ENCODE assay signal across 18 cellular contexts in genomic region chr17:3656755-3657587, GRCh38. TPM values are rescaled to one million over a fixed set of nuclear protein-coding genes. Genes with fewer than 3 reads are reported as not detected.
DNase-seq lines count a peak whose midpoint lies in the region; ATAC-seq, FAIRE-seq and TF ChIP-seq lines count a peak whose summit lies in the region.
"Had no signal": no experiment of that assay in that cellular context is flagged by ENCODE, and none has a peak within 500 bp of the region (broad histone marks: within the 10 kb centered on the region; RNA-seq: fewer than 3 reads in every experiment).

No MANE protein-coding gene starts in this region.

- TF ChIP-seq CTCF in K562 (IDR thresholded peaks at IDR 0.05 in 2 of 3, conservative IDR thresholded peaks at IDR 0.05 in 1 of 3; ENCODE audit: insufficient read depth in 2 of 3, low read depth in 1 of 3, low read length in 3 of 3) (no peak), progenitor cell of endocrine pancreas (IDR thresholded peaks at IDR 0.05; ENCODE audit: unreplicated experiment) (no peak), foreskin fibroblast (IDR thresholded peaks at IDR 0.05; ENCODE audit: low read depth, low read length) (no peak)

- H3K4me1 Mint-ChIP-seq in progenitor cell of endocrine pancreas (ENCODE audit: low read depth): no peaks in the 10 kb centered on the region

- no peak for TF ChIP-seq RAD21 in K562 (CRISPR knock-in tag; conservative IDR thresholded peaks at IDR 0.05 in 1 of 2, IDR thresholded peaks at IDR 0.05 in 1 of 2)

- no peak overlapping the region for H3K4me3 Mint-ChIP-seq in progenitor cell of endocrine pancreas (ENCODE audit: low read depth)
- H3K4me3 Mint-ChIP-seq: activated CD8-positive, alpha-beta T cell treated with anti-CD3 and anti-CD28 coated beads, Interleukin-2, amount 10 ng/mL, durations not matched to agents 7 days and 5 days had no signal

- intact Hi-C loops in K562 (cut with micrococcal nuclease): no loop called here

- peak overlapping the region in 1 of 2 experiments; percentile 45; a peak in 1 of 4 replicates for H3K9ac ChIP-seq in K562 (ENCODE audit: insufficient read depth in 1 of 2, low read depth in 2 of 2, low read length in 2 of 2)

- no peak overlapping the region for H3K4me2 ChIP-seq in K562 (ENCODE audit: insufficient read depth, low read length)

- H3K27me3 ChIP-seq in H7 (ENCODE audit: control insufficient read depth, insufficient read depth, low read length) (no peaks in the 10 kb centered on the region), K562 (ENCODE audit: control insufficient read depth in 2 of 2, insufficient read depth in 2 of 2, low read length in 2 of 2) (no peaks in the 10 kb centered on the region)
- H3K27me3 ChIP-seq: right atrium auricular region had no signal

- WGBS in K562 (ENCODE audit: insufficient coverage, low coverage, missing lambda C conversion rate): 70% methylated on average over 8 of the region's 16 CpGs

- BruUV-seq in K562 (replicated peaks; lab: Mats Ljungman, UMichigan): no TSS peak

- no peaks in the 10 kb centered on the region for H3K9me1 ChIP-seq in K562 (ENCODE audit: control insufficient read depth, insufficient read depth, low read length)

- peaks cover 2% of the 10 kb centered on the region for H3K36me3 Mint-ChIP-seq in progenitor cell of endocrine pancreas (ENCODE audit: insufficient read depth)

- no peak for FAIRE-seq in K562 (lab: Jason Lieb, UNC)
- FAIRE-seq: bronchial epithelial cell, GM19239 had no signal

- no peaks in the 10 kb centered on the region for H3K27me3 Mint-ChIP-seq in progenitor cell of endocrine pancreas

- peak; percentile 58 for DNase-seq in H7
- DNase-seq in K562 (ENCODE audit: extremely low read depth in 1 of 4, low spot score in 3 of 4): no peak
- DNase-seq in progenitor cell of endocrine pancreas (ENCODE audit: low spot score, unreplicated experiment): no peak
- no peak for DNase-seq in HEK293T (ENCODE audit: extremely low spot score)
- DNase-seq in foreskin fibroblast: no peak
- DNase-seq in amygdala (lab: John Stamatoyannopoulos, UW): no peak
- DNase-seq: activated CD4-positive, alpha-beta T cell treated with anti-CD3 and anti-CD28 coated beads for 1 hour; activated CD8-positive, alpha-beta T cell treated with anti-CD3 and anti-CD28 coated beads, Interleukin-2, amount 10 ng/mL, durations not matched to agents 7 days and 5 days; dermis blood vessel endothelial cell; glutamatergic neuron; kidney glomerular epithelial cell; NCI-H1105 treated with DMSO at 0.1 percent for 48 hours; NCI-H2081 treated with DMSO at 0.1 percent for 48 hours; NCI-H446; stimulated activated CD4-positive, alpha-beta T cell treated with anti-CD3 and anti-CD28 coated beads, Interleukin-4, amount 100 ng/mL, for 4 hours had no signal

- TF ChIP-seq EP300 in K562 (IDR thresholded peaks at IDR 0.05; ENCODE audit: low read length): no peak

- no peaks in the 10 kb centered on the region for H3K79me2 ChIP-seq in K562 (ENCODE audit: control insufficient read depth, insufficient read depth, low read length)

- peaks cover 0 to 30% of the 10 kb centered on the region in 2 experiments; a peak in 2 of 5 replicates for H3K4me1 ChIP-seq in K562 (replicated peaks in 1 of 2; ENCODE audit: control insufficient read depth in 2 of 2, insufficient read depth in 2 of 2, low read length in 2 of 2)

- H3K27ac ChIP-seq in K562 (ENCODE audit: extremely low read depth, low read depth, low read length): no peak overlapping the region
- H3K27ac ChIP-seq: right atrium auricular region had no signal

- CTCF ChIA-PET in K562 (lab: Yijun Ruan, JAX; ENCODE audit: low intra/inter-chr PET ratio): no interaction called here
- CTCF ChIA-PET in HEK293T (lab: Yijun Ruan, JAX): no interaction called here

- in situ Hi-C loops in K562 (cut with MboI): no loop called here

- POLR2A ChIA-PET in K562 (lab: Yijun Ruan, JAX): no interaction called here
- POLR2A ChIA-PET in HEK293T (lab: Yijun Ruan, JAX): no interaction called here

- TF ChIP-seq POLR2A in K562 (conservative IDR thresholded peaks at IDR 0.05): no peak

- H2AFZ ChIP-seq in K562 (ENCODE audit: low read depth, low read length): no peak overlapping the region

- H4K20me1 ChIP-seq in K562 (replicated peaks; ENCODE audit: control insufficient read depth, insufficient read depth, low read length): no peaks in the 10 kb centered on the region

- ATAC-seq in K562: no peak
- ATAC-seq: activated CD8-positive, alpha-beta T cell treated with anti-CD3 and anti-CD28 coated beads, Interleukin-2, amount 10 ng/mL, durations not matched to agents 7 days and 5 days had no signal

- H3K4me3 ChIP-seq in H7 (ENCODE audit: insufficient read depth, low read depth, low read length) (no peak overlapping the region), K562 (no peak overlapping the region), foreskin fibroblast (ENCODE audit: low read depth in 1 of 2, low read length in 2 of 2) (no peak overlapping the region)
- H3K4me3 ChIP-seq: right atrium auricular region had no signal

- H3K9me3 ChIP-seq in K562 (replicated peaks; ENCODE audit: control insufficient read depth, insufficient read depth, low read depth, low read length): no peaks in the 10 kb centered on the region
- H3K9me3 ChIP-seq: right atrium auricular region had no signal

- no peaks in the 10 kb centered on the region; the same call in 1 of the 2 replicates for H3K36me3 ChIP-seq in H7 (replicated peaks; ENCODE audit: control insufficient read depth, insufficient read depth, low read length)
- no peaks in the 10 kb centered on the region for H3K36me3 ChIP-seq in K562 (ENCODE audit: control insufficient read depth, insufficient read depth, low read length)
- H3K36me3 ChIP-seq: right atrium auricular region had no signal

- no peaks in the 10 kb centered on the region for H3K9me3 Mint-ChIP-seq in progenitor cell of endocrine pancreas (ENCODE audit: low read depth)

- peak overlapping the region; percentile 75 for H3K27ac Mint-ChIP-seq in progenitor cell of endocrine pancreas
- H3K27ac Mint-ChIP-seq: activated CD8-positive, alpha-beta T cell treated with anti-CD3 and anti-CD28 coated beads, Interleukin-2, amount 10 ng/mL, durations not matched to agents 7 days and 5 days had no signal

RNA-seq across cellular contexts. Expression of gene TAX1BP3, which starts 11.4 kb away (rescaled TPM):
- total RNA-seq in H7 (2014; rRNA removed; shearing (Covaris generic)): 116 and 122 TPM in 2 replicates
- 6.8 and 15.3 TPM in 2 replicates for total RNA-seq in K562 (2011; cell fraction: chromatin; rRNA removed; ENCODE audit: low replicate concordance)
- 6.2 and 10.7 TPM in 2 replicates for total RNA-seq in K562 (2011; cell fraction: nucleolus; rRNA removed)
- total RNA-seq in K562 (2011; cell fraction: nucleoplasm; rRNA removed): 6.9 and 7.4 TPM in 2 replicates
- total RNA-seq in K562 (2014; rRNA removed) (10.9 and 17.5 TPM in 2 replicates), K562 (2014; rRNA removed; fragmentation: Illumina TruSeq; extraction: Trizol) (4.1 and 4.4 TPM in 2 replicates), K562 (2015; rRNA removed; fragmentation: Illumina TruSeq; extraction: Trizol) (7.9 and 8.2 TPM in 2 replicates), K562 (2021) (14.5 and 15.4 TPM in 2 replicates), progenitor cell of endocrine pancreas (81.3 and 93.8 TPM in 2 replicates)
- polyA plus RNA-seq in K562 (2011; rRNA removed) (6.2 and 10.7 TPM in 2 replicates), K562 (2014; fragmentation: Illumina TruSeq; extraction: Trizol) (5.8 and 13.9 TPM in 2 replicates), K562 (2014; fragmentation: Nextera tagmentation; extraction: Ambion mirVana) (1 to 10 TPM in 1 of 2 experiments, under 1 TPM in 1; 0.99 to 2.5 TPM), K562 (2014; rRNA removed) (6.4 and 8.5 TPM in 2 replicates)
- 17.1 and 21.8 TPM in 2 replicates for polyA plus RNA-seq in K562 (2011; cell fraction: cytosol; rRNA removed)
- 9.7 and 10.7 TPM in 2 replicates for polyA plus RNA-seq in K562 (2011; cell fraction: nucleus; rRNA removed)
- 13.4 and 18.9 TPM in 2 replicates for polyA plus RNA-seq in K562 (2012)
- 4.4 and 4.6 TPM in 2 replicates for polyA minus RNA-seq in K562 (2011; rRNA and poly(A)+ RNA removed)
- 12.2 and 13.9 TPM in 2 replicates for polyA minus RNA-seq in K562 (2011; cell fraction: cytosol; rRNA and poly(A)+ RNA removed)
- 3.5 and 5.0 TPM in 2 replicates for polyA minus RNA-seq in K562 (2011; cell fraction: nucleus; rRNA and poly(A)+ RNA removed)

RNA-seq across cellular contexts. Expression of gene EMC6, which starts 11.6 kb away (rescaled TPM):
- 41.6 and 48.5 TPM in 2 replicates for total RNA-seq in H7 (2014; rRNA removed; shearing (Covaris generic))
- total RNA-seq in K562 (2011; cell fraction: chromatin; rRNA removed; ENCODE audit: low replicate concordance): 4.0 and 10.0 TPM in 2 replicates
- total RNA-seq in K562 (2011; cell fraction: nucleolus; rRNA removed): 19.6 and 26.2 TPM in 2 replicates
- total RNA-seq in K562 (2011; cell fraction: nucleoplasm; rRNA removed): 12.8 and 13.0 TPM in 2 replicates
- 27.7 and 40.0 TPM in 2 replicates for total RNA-seq in K562 (2014; rRNA removed)
- 17.6 and 18.8 TPM in 2 replicates for total RNA-seq in K562 (2014; rRNA removed; fragmentation: Illumina TruSeq; extraction: Trizol)
- 31.7 and 34.3 TPM in 2 replicates for total RNA-seq in K562 (2015; rRNA removed; fragmentation: Illumina TruSeq; extraction: Trizol)
- total RNA-seq in K562 (2021): 57.3 and 57.8 TPM in 2 replicates
- 22.8 and 24.3 TPM in 2 replicates for polyA plus RNA-seq in K562 (2011; rRNA removed)
- polyA plus RNA-seq in K562 (2011; cell fraction: cytosol; rRNA removed): 57.6 and 175 TPM in 2 replicates
- polyA plus RNA-seq in K562 (2011; cell fraction: nucleus; rRNA removed): 17.9 and 22.6 TPM in 2 replicates
- polyA plus RNA-seq in K562 (2012): 36.5 and 40.8 TPM in 2 replicates
- polyA plus RNA-seq in K562 (2014; fragmentation: Illumina TruSeq; extraction: Trizol): 24.9 and 28.6 TPM in 2 replicates
- 1 to 10 TPM; 2.9 to 6.8 TPM for polyA plus RNA-seq in K562 (2014; fragmentation: Nextera tagmentation; extraction: Ambion mirVana)
- 136 and 159 TPM in 2 replicates for polyA plus RNA-seq in K562 (2014; rRNA removed)
- polyA minus RNA-seq in K562 (2011; rRNA and poly(A)+ RNA removed): 3.3 TPM in 2 replicates
- polyA minus RNA-seq in K562 (2011; cell fraction: cytosol; rRNA and poly(A)+ RNA removed): 19.3 and 19.9 TPM in 2 replicates
- polyA minus RNA-seq in K562 (2011; cell fraction: nucleus; rRNA and poly(A)+ RNA removed): 6.3 and 8.0 TPM in 2 replicates
- total RNA-seq in progenitor cell of endocrine pancreas: 40.0 and 42.8 TPM in 2 replicates

RNA-seq across cellular contexts. Expression of gene CTNS, which starts 20.4 kb away (rescaled TPM):
- 9.6 and 17.9 TPM in 2 replicates for total RNA-seq in H7 (2014; rRNA removed; shearing (Covaris generic))
- total RNA-seq in K562 (2011; cell fraction: chromatin; rRNA removed; ENCODE audit: low replicate concordance): 9.1 and 19.9 TPM in 2 replicates
- total RNA-seq in K562 (2011; cell fraction: nucleolus; rRNA removed): 15.8 and 19.3 TPM in 2 replicates
- total RNA-seq in K562 (2011; cell fraction: nucleoplasm; rRNA removed): 11.6 and 13.5 TPM in 2 replicates
- total RNA-seq in K562 (2014; rRNA removed) (4.8 and 5.6 TPM in 2 replicates), K562 (2014; rRNA removed; fragmentation: Illumina TruSeq; extraction: Trizol) (3.5 TPM in 2 replicates), K562 (2015; rRNA removed; fragmentation: Illumina TruSeq; extraction: Trizol) (4.9 and 5.8 TPM in 2 replicates), K562 (2021) (6.2 and 7.3 TPM in 2 replicates), progenitor cell of endocrine pancreas (16.4 and 16.5 TPM in 2 replicates)
- polyA plus RNA-seq in K562 (2011; rRNA removed) (4.2 and 4.6 TPM in 2 replicates), K562 (2014; fragmentation: Illumina TruSeq; extraction: Trizol) (6.7 and 7.8 TPM in 2 replicates), K562 (2014; fragmentation: Nextera tagmentation; extraction: Ambion mirVana) (1 to 10 TPM in 1 of 2 experiments, under 1 TPM in 1; 0.66 to 1.0 TPM), K562 (2014; rRNA removed) (6.0 and 8.4 TPM in 2 replicates)
- polyA plus RNA-seq in K562 (2011; cell fraction: cytosol; rRNA removed): 5.2 and 8.5 TPM in 2 replicates
- polyA plus RNA-seq in K562 (2011; cell fraction: nucleus; rRNA removed): 13.9 and 17.9 TPM in 2 replicates
- polyA plus RNA-seq in K562 (2012): 6.4 and 12.1 TPM in 2 replicates
- polyA minus RNA-seq in K562 (2011; rRNA and poly(A)+ RNA removed): 3.3 and 5.8 TPM in 2 replicates
- 2.8 and 3.9 TPM in 2 replicates for polyA minus RNA-seq in K562 (2011; cell fraction: cytosol; rRNA and poly(A)+ RNA removed)
- polyA minus RNA-seq in K562 (2011; cell fraction: nucleus; rRNA and poly(A)+ RNA removed): 3.4 and 4.1 TPM in 2 replicates

RNA-seq across cellular contexts. Expression of gene SHPK, which starts 20.9 kb away (rescaled TPM):
- 22.9 and 27.0 TPM in 2 replicates for total RNA-seq in H7 (2014; rRNA removed; shearing (Covaris generic))
- 13.0 and 29.8 TPM in 2 replicates for total RNA-seq in K562 (2011; cell fraction: chromatin; rRNA removed; ENCODE audit: low replicate concordance)
- 18.3 and 19.6 TPM in 2 replicates for total RNA-seq in K562 (2011; cell fraction: nucleolus; rRNA removed)
- 12.8 and 15.2 TPM in 2 replicates for total RNA-seq in K562 (2011; cell fraction: nucleoplasm; rRNA removed)
- 16.3 and 20.2 TPM in 2 replicates for total RNA-seq in K562 (2014; rRNA removed)
- 7.2 and 10.0 TPM in 2 replicates for total RNA-seq in K562 (2014; rRNA removed; fragmentation: Illumina TruSeq; extraction: Trizol)
- 11.8 and 12.3 TPM in 2 replicates for total RNA-seq in K562 (2015; rRNA removed; fragmentation: Illumina TruSeq; extraction: Trizol)
- total RNA-seq in K562 (2021): 14.2 and 14.9 TPM in 2 replicates
- polyA plus RNA-seq in K562 (2011; rRNA removed): 12.6 and 13.1 TPM in 2 replicates
- 17.7 and 23.1 TPM in 2 replicates for polyA plus RNA-seq in K562 (2011; cell fraction: cytosol; rRNA removed)
- 5.7 and 9.0 TPM in 2 replicates for polyA plus RNA-seq in K562 (2011; cell fraction: nucleus; rRNA removed)
- polyA plus RNA-seq in K562 (2012): 9.8 and 10.4 TPM in 2 replicates
- 12.2 and 12.8 TPM in 2 replicates for polyA plus RNA-seq in K562 (2014; fragmentation: Illumina TruSeq; extraction: Trizol)
- polyA plus RNA-seq in K562 (2014; fragmentation: Nextera tagmentation; extraction: Ambion mirVana): 1 to 10 TPM; 2.5 to 2.6 TPM
- 10.5 and 11.2 TPM in 2 replicates for polyA plus RNA-seq in K562 (2014; rRNA removed)
- 13.5 and 19.8 TPM in 2 replicates for polyA minus RNA-seq in K562 (2011; rRNA and poly(A)+ RNA removed)
- 15.0 and 15.7 TPM in 2 replicates for polyA minus RNA-seq in K562 (2011; cell fraction: cytosol; rRNA and poly(A)+ RNA removed)
- 4.7 and 6.9 TPM in 2 replicates for polyA minus RNA-seq in K562 (2011; cell fraction: nucleus; rRNA and poly(A)+ RNA removed)
- total RNA-seq in progenitor cell of endocrine pancreas: 19.2 and 22.0 TPM in 2 replicates

RNA-seq across cellular contexts. Expression of gene P2RX5, which starts 39.0 kb away (rescaled TPM):
- total RNA-seq in H7 (2014; rRNA removed; shearing (Covaris generic)): 2.3 and 2.7 TPM in 2 replicates
- total RNA-seq in K562 (2011; cell fraction: chromatin; rRNA removed; ENCODE audit: low replicate concordance): 3.7 and 10.0 TPM in 2 replicates
- total RNA-seq in K562 (2011; cell fraction: nucleolus; rRNA removed): 4.3 and 7.7 TPM in 2 replicates
- total RNA-seq in K562 (2011; cell fraction: nucleoplasm; rRNA removed): 2.3 and 4.7 TPM in 2 replicates
- total RNA-seq in K562 (2014; rRNA removed): 1.3 and 1.8 TPM in 2 replicates
- 0.35 and 1.5 TPM in 2 replicates for total RNA-seq in K562 (2014; rRNA removed; fragmentation: Illumina TruSeq; extraction: Trizol)
- 0.87 and 1.5 TPM in 2 replicates for total RNA-seq in K562 (2015; rRNA removed; fragmentation: Illumina TruSeq; extraction: Trizol)
- total RNA-seq in K562 (2021): 1.6 and 1.8 TPM in 2 replicates
- 2.7 and 4.0 TPM in 2 replicates for polyA plus RNA-seq in K562 (2011; rRNA removed)
- 2.2 and 4.5 TPM in 2 replicates for polyA plus RNA-seq in K562 (2011; cell fraction: cytosol; rRNA removed)
- 4.0 and 10.8 TPM in 2 replicates for polyA plus RNA-seq in K562 (2011; cell fraction: nucleus; rRNA removed)
- 2.0 and 2.1 TPM in 2 replicates for polyA plus RNA-seq in K562 (2012)
- polyA plus RNA-seq in K562 (2014; fragmentation: Illumina TruSeq; extraction: Trizol): 1.1 and 1.6 TPM in 2 replicates
- polyA plus RNA-seq in K562 (2014; fragmentation: Nextera tagmentation; extraction: Ambion mirVana): under 1 TPM; 0.31 to 0.61 TPM
- polyA plus RNA-seq in K562 (2014; rRNA removed): 0.49 and 1.2 TPM in 2 replicates
- polyA minus RNA-seq in K562 (2011; rRNA and poly(A)+ RNA removed): 1.0 and 2.8 TPM in 2 replicates
- 3.1 and 4.7 TPM in 2 replicates for polyA minus RNA-seq in K562 (2011; cell fraction: cytosol; rRNA and poly(A)+ RNA removed)
- 1.8 and 3.2 TPM in 2 replicates for polyA minus RNA-seq in K562 (2011; cell fraction: nucleus; rRNA and poly(A)+ RNA removed)
- total RNA-seq in progenitor cell of endocrine pancreas: 0.89 and 0.95 TPM in 2 replicates
